8 cellular contexts compared by ENCODE assay signal in the genomic region with DNA sequence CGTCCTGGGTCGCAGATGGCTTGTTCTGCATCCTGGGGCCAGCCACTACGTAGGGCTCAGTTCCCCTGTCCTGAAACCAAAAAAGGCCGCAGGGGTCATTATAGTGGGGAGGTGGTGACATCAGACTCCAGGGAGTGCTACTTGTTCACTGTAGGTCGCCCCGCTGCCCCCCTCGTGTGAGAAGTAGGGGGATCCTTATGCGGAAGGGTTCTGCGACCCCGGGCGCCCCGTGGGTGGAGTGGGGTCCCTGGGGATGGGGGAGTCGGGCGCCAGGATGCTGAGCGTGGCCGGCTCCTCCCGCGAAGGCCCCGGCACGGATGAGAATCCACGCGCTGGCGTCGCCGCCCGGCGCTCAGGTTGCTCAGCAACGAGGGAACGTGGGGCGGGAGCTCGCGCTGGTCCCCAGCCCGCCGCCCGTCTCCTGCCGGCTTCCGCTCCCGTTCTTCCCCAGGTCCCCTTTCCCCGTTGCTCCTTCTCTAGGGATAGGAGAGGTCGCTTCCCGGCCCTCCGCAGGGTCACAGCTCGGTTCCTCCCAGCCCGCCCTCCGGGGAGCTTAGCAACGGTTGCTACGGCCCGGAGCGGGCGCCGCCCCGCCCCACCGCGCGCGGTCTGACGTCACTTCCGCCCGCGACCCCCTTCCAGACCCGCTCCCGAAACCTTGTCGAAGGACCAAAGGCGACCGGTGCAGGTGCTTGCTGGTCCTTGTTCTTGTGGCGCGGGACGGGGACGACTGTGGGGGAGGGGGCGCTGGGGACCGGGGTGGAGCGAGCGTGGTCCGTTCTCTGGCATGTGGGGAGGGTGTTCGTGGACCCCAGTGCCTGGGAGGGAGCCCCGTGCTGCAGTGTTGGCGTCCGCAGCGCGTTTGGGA. TPM values are rescaled to one million over a fixed set of nuclear protein-coding genes. Genes with fewer than 3 reads are reported as not detected.
DNase-seq lines count a peak whose midpoint lies in the region; ATAC-seq, FAIRE-seq and TF ChIP-seq lines count a peak whose summit lies in the region.

A gene with protein sequence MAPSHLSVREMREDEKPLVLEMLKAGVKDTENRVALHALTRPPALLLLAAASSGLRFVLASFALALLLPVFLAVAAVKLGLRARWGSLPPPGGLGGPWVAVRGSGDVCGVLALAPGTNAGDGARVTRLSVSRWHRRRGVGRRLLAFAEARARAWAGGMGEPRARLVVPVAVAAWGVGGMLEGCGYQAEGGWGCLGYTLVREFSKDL (plus strand): TSS at position 618 of the 868 bp plus-strand sequence. CDS start 521 bp downstream, outside the sequence.

- H4K20me1 ChIP-seq in keratinocyte (ENCODE audit: control insufficient read depth, extremely low read depth, insufficient read depth, low read length): no peaks in the 10 kb centered on the region

- dilution Hi-C loops in keratinocyte (cut with MboI; ENCODE audit: extremely low pct_ligation_motif_present, low sequenced_read_pairs): no loop called here

- DNase-seq in C1 segment of cervical spinal cord (lab: John Stamatoyannopoulos, UW) (peak in 10 of 14 donors; percentile 25 to 57 (median 46)), NCI-H146 treated with DMSO at 0.1 percent for 48 hours (lab: John Stamatoyannopoulos, UW; ENCODE audit: unreplicated experiment) (peak; percentile 53), WERI-Rb-1 (peak; percentile 77), bronchial epithelial cell (ENCODE audit: low read depth) (no peak), keratinocyte (ENCODE audit: low read depth, low spot score) (no peak)
- peak in 3 of 4 experiments; percentile 42 to 55 (median 52) for DNase-seq in stimulated activated CD4-positive, alpha-beta T cell treated with anti-CD3 and anti-CD28 coated beads, Interleukin-1b, Interleukin-23, amount 100 ng/mL, for 24 hours (ENCODE audit: low read depth in 4 of 4, low spot score in 1 of 4)

- peaks cover 3% of the 10 kb centered on the region for H3K9me1 ChIP-seq in keratinocyte (ENCODE audit: control insufficient read depth, extremely low read depth, insufficient read depth, low read length)

- peak within 1 kb of the TSS; percentile 67 for H3K4me3 ChIP-seq in WERI-Rb-1 (ENCODE audit: low read depth, low read length)
- H3K4me3 ChIP-seq in bronchial epithelial cell (ENCODE audit: low read depth, low read length): peak within 1 kb of the TSS; percentile 75
- H3K4me3 ChIP-seq in keratinocyte (ENCODE audit: control insufficient read depth in 2 of 3, extremely low read depth in 1 of 3, insufficient read depth in 2 of 3, low read depth in 1 of 3, low read length in 3 of 3): peak within 1 kb of the TSS; percentile 60 to 76 (median 74)

- peaks cover 27% of the 10 kb centered on the region for H3K4me1 ChIP-seq in keratinocyte (ENCODE audit: control insufficient read depth, extremely low read depth, insufficient read depth, low read length)

- TF ChIP-seq CTCF in WERI-Rb-1 (IDR thresholded peaks at IDR 0.05; ENCODE audit: low read depth, low read length) (no peak), bronchial epithelial cell (IDR thresholded peaks at IDR 0.05; ENCODE audit: insufficient read depth, low read length, severe bottlenecking) (no peak), keratinocyte (optimal IDR thresholded peaks at IDR 0.05 in 1 of 3, IDR thresholded peaks at IDR 0.05 in 1 of 3, conservative IDR thresholded peaks at IDR 0.05 in 1 of 3; ENCODE audit: extremely low read depth in 1 of 3, insufficient read depth in 2 of 3, low read length in 3 of 3) (no peak)

- H3K79me2 ChIP-seq in keratinocyte (ENCODE audit: control insufficient read depth, insufficient read depth, low read length): no peaks in the 10 kb centered on the region

- H3K9me3 ChIP-seq in WERI-Rb-1 (ENCODE audit: severe bottlenecking): no peaks in the 10 kb centered on the region
- no peaks in the 10 kb centered on the region for H3K9me3 ChIP-seq in keratinocyte (ENCODE audit: control insufficient read depth, low read depth, low read length)

- ATAC-seq in GM21390 (IDR thresholded peaks at IDR 0.05; ENCODE audit: unreplicated experiment): peak; percentile 64
- no peak for ATAC-seq in GM19023 (IDR thresholded peaks at IDR 0.05; ENCODE audit: unreplicated experiment)

- FAIRE-seq in bronchial epithelial cell (lab: Jason Lieb, UNC): no peak
- FAIRE-seq in keratinocyte (lab: Jason Lieb, UNC): no peak

- H3K27me3 ChIP-seq in WERI-Rb-1 (ENCODE audit: insufficient read depth, low read depth, severe bottlenecking): no peaks in the 10 kb centered on the region
- peaks cover 2% of the 10 kb centered on the region for H3K27me3 ChIP-seq in bronchial epithelial cell (ENCODE audit: control insufficient read depth, insufficient read depth, low read length)
- H3K27me3 ChIP-seq in keratinocyte (ENCODE audit: control insufficient read depth, extremely low read depth, insufficient read depth, low read length): no peaks in the 10 kb centered on the region

- H2AFZ ChIP-seq in keratinocyte (ENCODE audit: control insufficient read depth, low read length): peak within 1 kb of the TSS; percentile 78

- H3K36me3 ChIP-seq in WERI-Rb-1: peaks cover 10% of the 10 kb centered on the region
- H3K36me3 ChIP-seq in bronchial epithelial cell (ENCODE audit: control insufficient read depth, insufficient read depth, low read length): peaks cover 6% of the 10 kb centered on the region
- peaks cover 0 to 5% of the 10 kb centered on the region in 2 experiments for H3K36me3 ChIP-seq in keratinocyte (ENCODE audit: control insufficient read depth in 2 of 2, extremely low read depth in 1 of 2, insufficient read depth in 2 of 2, low read length in 2 of 2)

- H3K27ac ChIP-seq in WERI-Rb-1 (peak within 1 kb of the TSS; percentile 84), keratinocyte (ENCODE audit: control insufficient read depth, insufficient read depth, low read length) (peak within 1 kb of the TSS; percentile 53)

- peak within 1 kb of the TSS; percentile 76 for H3K9ac ChIP-seq in keratinocyte (ENCODE audit: control insufficient read depth, extremely low read depth, insufficient read depth, low read length)

- H3K4me2 ChIP-seq in keratinocyte (ENCODE audit: control insufficient read depth, extremely low read depth, insufficient read depth, low read depth, low read length): peak within 1 kb of the TSS; percentile 85

RNA-seq across cellular contexts. Expression of the gene that starts here (rescaled TPM):
- total RNA-seq in bronchial epithelial cell: 2.4 and 3.5 TPM in 2 replicates
- 11.0 to 12.5 TPM (median 11.9 TPM) in 3 replicates for polyA plus RNA-seq in keratinocyte
- polyA plus RNA-seq in keratinocyte (2011; ENCODE audit: low read depth): 0.66 TPM
- polyA plus RNA-seq in keratinocyte (2011; cell fraction: cytosol; rRNA removed): 7.2 and 15.0 TPM in 2 replicates
- polyA plus RNA-seq in keratinocyte (2011; cell fraction: nucleus; rRNA removed): 21.8 and 24.6 TPM in 2 replicates
- 6.8 and 20.9 TPM in 2 replicates for polyA plus RNA-seq in keratinocyte (2012; ENCODE audit: low replicate concordance)
- 2.2 to 14.3 TPM (median 2.7 TPM) in 3 replicates for polyA minus RNA-seq in keratinocyte
- 6.7 TPM for polyA minus RNA-seq in keratinocyte (2011; cell fraction: cytosol; rRNA and poly(A)+ RNA removed)
- 2.6 and 3.3 TPM in 2 replicates for polyA minus RNA-seq in keratinocyte (2011; cell fraction: nucleus; rRNA and poly(A)+ RNA removed)

Comparison
In these comparisons a context has a peak if more than half of its experiments do, and no peak if none do; other contexts are left out.
1. DNase-seq: peak in C1 segment of cervical spinal cord (10 of 14), NCI-H146 treated with DMSO at 0.1 percent for 48 hours (single experiment), WERI-Rb-1 (single experiment) and stimulated activated CD4-positive, alpha-beta T cell treated with anti-CD3 and anti-CD28 coated beads, Interleukin-1b, Interleukin-23, amount 100 ng/mL, for 24 hours (3 of 4); none in bronchial epithelial cell (single experiment) and keratinocyte (single experiment).
2. Peak in every context shown above with its lines, with median percentiles within 50 percentile points of each other: H3K4me3 ChIP-seq.